24 cellular contexts compared by ENCODE assay signal in the genomic region with DNA sequence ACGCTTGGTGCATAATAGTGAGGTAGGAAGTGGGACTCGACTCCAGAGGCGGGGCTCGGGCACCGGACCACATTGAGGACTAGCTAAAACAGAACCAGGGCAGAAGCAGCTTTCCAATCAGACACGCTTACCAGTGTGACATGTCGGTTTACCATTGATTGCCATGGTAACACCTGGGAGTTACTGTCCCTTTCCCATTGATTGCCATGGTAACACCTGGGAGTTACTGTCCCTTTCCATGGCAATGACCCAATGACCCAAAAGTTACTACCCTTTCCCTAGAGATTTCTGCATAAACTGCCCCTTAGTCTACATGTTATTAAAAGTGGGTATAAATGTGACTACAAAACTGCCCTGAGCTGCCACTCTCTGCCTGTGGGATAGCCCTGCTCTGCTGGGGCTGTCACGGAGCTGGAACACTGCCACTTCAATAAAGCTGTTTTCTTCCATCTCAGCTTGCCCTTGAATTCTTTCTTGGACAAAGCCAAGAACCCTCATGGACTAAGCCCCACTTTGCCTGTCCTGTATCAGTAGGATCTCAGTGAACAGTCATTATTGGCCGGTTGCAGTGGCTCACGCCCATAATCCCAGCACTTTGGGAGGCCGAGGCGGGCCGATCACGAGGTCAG.
"Had no signal": no experiment of that assay in that cellular context is flagged by ENCODE, and none has a peak within 500 bp of the region (broad histone marks: within the 10 kb centered on the region; RNA-seq: fewer than 3 reads in every experiment).

No MANE protein-coding gene starts in this region.

- H3K9me3 ChIP-seq: right atrium auricular region, testis, transverse colon had no signal

- H3K27me3 ChIP-seq: right atrium auricular region, testis, transverse colon had no signal

- H3K27ac ChIP-seq: parathyroid adenoma, testis had no signal

- ATAC-seq: left cardiac atrium; left ventricle myocardium superior; naive thymus-derived CD4-positive, alpha-beta T cell; stimulated activated naive B cell treated with anti-CD40 and anti-IgM and Interleukin-4, amounts not matched to agents 10 μg/mL and 1 μg/mL and 100 μg/mL, for 72 hours had no signal

- H3K36me3 ChIP-seq: right atrium auricular region, transverse colon had no signal

- H2AFZ ChIP-seq: parathyroid adenoma had no signal

- H3K4me3 ChIP-seq: right atrium auricular region, testis, transverse colon had no signal

- DNase-seq: activated CD4-positive, alpha-beta memory T cell treated with anti-CD3 and anti-CD28 coated beads, Interleukin-2, amount 10 ng/mL, durations not matched to agents 7 days and 5 days; activated CD4-positive, alpha-beta T cell treated with anti-CD3 and anti-CD28 coated beads, Interleukin-2, amount 10 ng/mL, durations not matched to agents 24 days and 14 days; activated CD4-positive, CD25-positive, alpha-beta regulatory T cell treated with anti-CD3 and anti-CD28 coated beads, Interleukin-2, amount 50 U/mL, for 72 hours; activated CD8-positive, alpha-beta memory T cell treated with anti-CD3 and anti-CD28 coated beads, Interleukin-2, amount 50 U/mL, for 48 hours; activated gamma-delta T cell; activated T-cell treated with anti-CD3 and anti-CD28 coated beads, Interleukin-2, amount 50 U/mL, for 24 hours; aorta; central memory CD4-positive, alpha-beta T cell; effector CD4-positive, alpha-beta T cell; left cardiac atrium; left ventricle myocardium superior; midbrain; naive thymus-derived CD4-positive, alpha-beta T cell; nucleus accumbens; stimulated activated CD4-positive, alpha-beta T cell treated with anti-CD3 and anti-CD28 coated beads, Interleukin-15, amount 100 ng/mL, for 24 hours; stimulated activated CD4-positive, alpha-beta T cell treated with anti-CD3 and anti-CD28 coated beads, Interleukin-2, amount 100 ng/mL, for 24 hours; stimulated activated naive B cell treated with anti-CD40 and anti-IgM and Interleukin-4, amounts not matched to agents 10 μg/mL and 1 μg/mL and 100 μg/mL, for 72 hours; SW 1271; testis; transverse colon had no signal

- FAIRE-seq: frontal cortex, keratinocyte had no signal

- H3K79me2 ChIP-seq: parathyroid adenoma had no signal

- H3K4me1 ChIP-seq: testis had no signal

- H3K9ac ChIP-seq: parathyroid adenoma had no signal
